Comparison of ENCODE assay signal across 8 cellular contexts in genomic region chr7:15015545-15016314, GRCh38.
A peak's percentile ranks its signal among the peaks of the same experiment; 100 is the strongest.
DNase-seq lines count a peak whose midpoint lies in the region; ATAC-seq and TF ChIP-seq lines count a peak whose summit lies in the region.

No MANE protein-coding gene starts in this region.

- ATAC-seq in GM18498 (IDR thresholded peaks at IDR 0.05; ENCODE audit: unreplicated experiment) (peak; percentile 96), HG02840 (IDR thresholded peaks at IDR 0.05; ENCODE audit: low FRiP score, unreplicated experiment) (peak; percentile 91), RWPE2 (ENCODE audit: low read depth) (peak; percentile 86)

- no peaks in the 10 kb centered on the region for H3K9me3 ChIP-seq in RWPE2 (ENCODE audit: severe bottlenecking)

- CTCF ChIA-PET in AG04449 (lab: Yijun Ruan, JAX) = interaction anchor here (0.7 to 5.2 kb wide), 32 partner anchors 8 to 1736 kb away, joined by 3 to 106 read pairs (median 5); partner anchors contain the start of gene DGKB

- H3K4me1 ChIP-seq in RWPE2 (ENCODE audit: insufficient read depth, poor library complexity, severe bottlenecking) = peaks cover 10% of the 10 kb centered on the region

- no peak for DNase-seq in AG04449 (ENCODE audit: low read depth, low spot score)
- peak; percentile 76 for DNase-seq in NAMALWA (ENCODE audit: low spot score)
- DNase-seq in RWPE2 (ENCODE audit: low spot score) = no peak
- DNase-seq in epidermal melanocyte (ENCODE audit: insufficient read length, low spot score) = peak; percentile 54
- peak; percentile 62 for DNase-seq in midbrain (lab: John Stamatoyannopoulos, UW)
- DNase-seq in cortex of kidney (lab: John Stamatoyannopoulos, UW) = no peak

- TF ChIP-seq CTCF in AG04449 (IDR thresholded peaks at IDR 0.05; ENCODE audit: insufficient read depth, low read length, missing control alignments) = peak; percentile 42
- peak; percentile 89 for TF ChIP-seq CTCF in RWPE2 (IDR thresholded peaks at IDR 0.05; ENCODE audit: poor library complexity, severe bottlenecking)

- POLR2A ChIA-PET in AG04449 (lab: Yijun Ruan, JAX) = no interaction called here

- H3K4me3 ChIP-seq in AG04449 (ENCODE audit: low read depth, low read length) = peak overlapping the region; percentile 21
- H3K4me3 ChIP-seq in RWPE2 (ENCODE audit: severe bottlenecking) = no peak overlapping the region

- H3K36me3 ChIP-seq in RWPE2 (ENCODE audit: low read depth) = no peaks in the 10 kb centered on the region

- peak overlapping the region; percentile 58 for H3K27ac ChIP-seq in RWPE2 (ENCODE audit: poor library complexity, severe bottlenecking)

- no peaks in the 10 kb centered on the region for H3K27me3 ChIP-seq in RWPE2 (ENCODE audit: insufficient read depth, poor library complexity, severe bottlenecking)

Comparison
In these comparisons a context has a peak if more than half of its experiments do, and no peak if none do; other contexts are left out.
1. DNase-seq: peak in NAMALWA (single experiment), epidermal melanocyte (single experiment) and midbrain (single experiment); none in AG04449 (single experiment), RWPE2 (single experiment) and cortex of kidney (single experiment).
2. Peak in every context shown above with its lines, with median percentiles within 50 percentile points of each other: ATAC-seq.